Comparison of ENCODE assay signal across 11 cellular contexts in the genomic region with DNA sequence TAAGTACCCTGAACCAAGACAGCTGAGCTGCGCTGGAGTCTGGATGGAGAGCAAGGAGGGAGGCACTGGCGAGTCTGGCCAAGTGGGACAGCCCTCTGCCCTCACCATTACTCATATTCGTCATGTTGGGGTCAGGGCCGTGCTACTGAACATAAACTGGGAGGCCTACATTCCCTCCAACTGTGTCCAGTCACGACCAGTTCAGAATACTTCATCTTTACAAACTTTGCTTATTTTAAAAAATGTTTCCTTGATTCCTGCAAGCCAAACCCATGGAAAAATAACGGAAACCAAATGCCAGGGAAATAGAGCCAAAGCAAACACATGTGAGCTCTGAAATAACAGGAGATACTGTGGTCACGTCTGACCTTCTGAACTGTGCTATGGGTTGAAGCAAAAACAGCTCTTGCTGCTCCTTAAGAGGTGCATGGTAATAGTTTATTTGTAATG.
DNase-seq lines count a peak whose midpoint lies in the region; ATAC-seq and TF ChIP-seq lines count a peak whose summit lies in the region.
"Had no signal": no experiment of that assay in that cellular context is flagged by ENCODE, and none has a peak within 500 bp of the region (broad histone marks: within the 10 kb centered on the region; RNA-seq: fewer than 3 reads in every experiment).

No MANE protein-coding gene starts in this region.

- no peak overlapping the region; the same call in 1 of the 2 replicates for H3K4ac ChIP-seq in IMR-90 (ENCODE audit: low read depth, low read length)

- H2BK120ac ChIP-seq in IMR-90 (ENCODE audit: low read depth, low read length) = no peak overlapping the region

- no peaks in the 10 kb centered on the region for H3K79me1 ChIP-seq in IMR-90 (ENCODE audit: low read depth in 1 of 2, low read length in 2 of 2)

- DNase-seq in GM06990 (ENCODE audit: extremely low read depth, insufficient read length) (peak; percentile 6), IMR-90 (peak; percentile 90), fibroblast of peridontal ligament (ENCODE audit: extremely low read depth) (peak; percentile 99), ovary (peak; percentile 70 to 79 (median 77)), SW 1271 (lab: John Stamatoyannopoulos, UW) (no peak)
- no peak for DNase-seq in stimulated activated CD4-positive, alpha-beta T cell treated with anti-CD3 and anti-CD28 coated beads, Interleukin-12 subunit alpha, Interleukin-12 subunit beta, amount 100 ng/mL, for 4 hours
- DNase-seq: activated CD4-positive, alpha-beta T cell treated with anti-CD3 and anti-CD28 coated beads, Interleukin-2, amount 50 U/mL, for 4 hours; GF-D8; NK-92 treated with Interleukin-12 subunit alpha and Interleukin-12 subunit beta, amount 100 ng/mL, for 24 hours had no signal

- H4K5ac ChIP-seq in IMR-90 (ENCODE audit: low read depth, low read length) = no peak overlapping the region

- H3K56ac ChIP-seq in IMR-90 (ENCODE audit: extremely low read depth, insufficient read depth, low read length) = no peak overlapping the region

- no peak overlapping the region for H4K8ac ChIP-seq in IMR-90 (ENCODE audit: low read depth in 2 of 2, low read length in 2 of 2)

- CTCF ChIA-PET in IMR-90 (lab: Yijun Ruan, JAX) = interaction anchor here (0.7 to 3.2 kb wide), 4 partner anchors 14 to 204 kb away, joined by 3 to 14 read pairs (median 4); no protein-coding TSS in a partner anchor

- peak; percentile 99 for ATAC-seq in IMR-90 (ENCODE audit: low read depth)
- ATAC-seq in HG02970 (IDR thresholded peaks at IDR 0.05; ENCODE audit: low FRiP score, unreplicated experiment) = no peak
- no peak for ATAC-seq in HG03045 (IDR thresholded peaks at IDR 0.05; ENCODE audit: unreplicated experiment)

- no peak for TF ChIP-seq EP300 in ovary (IDR thresholded peaks at IDR 0.05)

- TF ChIP-seq POLR2A in IMR-90 (IDR thresholded peaks at IDR 0.05; ENCODE audit: low read depth, low read length) (no peak), ovary (IDR thresholded peaks at IDR 0.05) (no peak)

- H3K4me1 ChIP-seq in IMR-90 (ENCODE audit: control insufficient read depth, insufficient read depth, low read length) (peaks cover 8% of the 10 kb centered on the region), ovary (ENCODE audit: insufficient read depth) (peaks cover 10% of the 10 kb centered on the region)

- no peak overlapping the region for H4K91ac ChIP-seq in IMR-90 (ENCODE audit: insufficient read depth, low read depth, low read length)

- H3K9me3 ChIP-seq in IMR-90 (ENCODE audit: control insufficient read depth, insufficient read depth, low read length) (no peaks in the 10 kb centered on the region), ovary (no peaks in the 10 kb centered on the region)

- H2AFZ ChIP-seq in IMR-90 (replicated peaks; ENCODE audit: low read length, poor library complexity) = peak overlapping the region; percentile 77

- no peak overlapping the region for H3K27ac ChIP-seq in IMR-90 (ENCODE audit: insufficient read depth, low read length)
- H3K27ac ChIP-seq in ovary = peak overlapping the region in 1 of 2 donors; percentile 61

- H2BK20ac ChIP-seq in IMR-90 (ENCODE audit: low read depth, low read length) = no peak overlapping the region

- H3K14ac ChIP-seq in IMR-90 (replicated peaks; ENCODE audit: low read depth, low read length) = no peak overlapping the region

- peak overlapping the region; percentile 3 for H2BK5ac ChIP-seq in IMR-90 (ENCODE audit: low read depth, low read length, poor library complexity, severe bottlenecking)

- intact Hi-C loops in IMR-90 (cut with micrococcal nuclease) (loop anchor here (10.0 kb wide), 1 partner anchor 67 kb away; no protein-coding TSS in a partner anchor), ovary (cut with DNase I) (loop anchor here in 1 of 4 donors (5.0 kb wide), 1 partner anchor 100 kb away; no protein-coding TSS in a partner anchor)

- no peak overlapping the region for H2AK9ac ChIP-seq in IMR-90 (replicated peaks; ENCODE audit: low read depth, low read length, poor library complexity)

- no peak overlapping the region for H3K9ac ChIP-seq in IMR-90 (ENCODE audit: low read depth, low read length)

- H3K18ac ChIP-seq in IMR-90 (ENCODE audit: low read depth, low read length) = no peak overlapping the region

- BruUV-seq in IMR-90 (replicated peaks; lab: Mats Ljungman, UMichigan) = no TSS peak

- dilution Hi-C loops in IMR-90 (cut with HindIII; ENCODE audit: low sequenced_read_pairs, unreplicated experiment) = no loop called here

- H4K20me1 ChIP-seq in IMR-90 (ENCODE audit: insufficient read depth, low read length) = peaks cover 9% of the 10 kb centered on the region; the same call in 1 of the 2 replicates

- no peak overlapping the region for H2BK15ac ChIP-seq in IMR-90 (ENCODE audit: low read depth, low read length)

- peaks cover 11% of the 10 kb centered on the region; the same call in 1 of the 2 replicates for H3K9me1 ChIP-seq in IMR-90 (ENCODE audit: insufficient read depth, low read length)

- no peak for TF ChIP-seq CTCF in GM06990 (IDR thresholded peaks at IDR 0.05; ENCODE audit: insufficient read depth, low read length, poor library complexity, severe bottlenecking)
- no peak for TF ChIP-seq CTCF in IMR-90 (conservative IDR thresholded peaks at IDR 0.05; ENCODE audit: low read depth, low read length)
- TF ChIP-seq CTCF in ovary (IDR thresholded peaks at IDR 0.05) = no peak

- no peak overlapping the region for H3K23ac ChIP-seq in IMR-90 (ENCODE audit: low read depth, low read length)

- 4% methylated on average over 4 of the region's 7 CpGs; no CpG with 5 or more reads in 1 of the 2 experiments for WGBS in IMR-90 (ENCODE audit: extremely low coverage in 2 of 2, insufficient read length in 1 of 2), 2 experiments
- 3 to 5% (median 4%) methylated on average over 7 of the region's 7 CpGs for WGBS in ovary, 3 donors

- H3K36me3 ChIP-seq in GM06990 (ENCODE audit: control insufficient read depth, insufficient read depth, low read length) (no peaks in the 10 kb centered on the region), IMR-90 (ENCODE audit: control insufficient read depth, insufficient read depth, low read length) (no peaks in the 10 kb centered on the region), ovary (no peaks in the 10 kb centered on the region)

- TF ChIP-seq RAD21 in IMR-90 (IDR thresholded peaks at IDR 0.05; ENCODE audit: low read length) = no peak

- H3K4me2 ChIP-seq in IMR-90 (ENCODE audit: low read depth, low read length) = peak overlapping the region; percentile 16; the same call in 1 of the 2 replicates

- H2AK5ac ChIP-seq in IMR-90 (ENCODE audit: low read depth, low read length) = no peak overlapping the region

- POLR2A ChIA-PET in IMR-90 (lab: Charles Lee; ENCODE audit: unreplicated experiment) = interaction anchor here (1.0 kb wide), 1 partner anchor 69 kb away, joined by 3 read pairs; no protein-coding TSS in a partner anchor

- in situ Hi-C loops in IMR-90 (cut with MboI; ENCODE audit: low sequenced_read_pairs) = no loop called here

- H3K27me3 ChIP-seq in GM06990 (replicated peaks; ENCODE audit: control insufficient read depth, insufficient read depth, low read length) = no peaks in the 10 kb centered on the region
- peaks cover 15% of the 10 kb centered on the region for H3K27me3 ChIP-seq in IMR-90 (ENCODE audit: control insufficient read depth, insufficient read depth, low read length)
- no peaks in the 10 kb centered on the region for H3K27me3 ChIP-seq in ovary

- H3K4me3 ChIP-seq in GM06990 (replicated peaks; ENCODE audit: low read depth, low read length) = no peak overlapping the region
- no peak overlapping the region for H3K4me3 ChIP-seq in IMR-90 (ENCODE audit: insufficient read depth, low read depth, low read length)
- no peak overlapping the region for H3K4me3 ChIP-seq in ovary

TF ChIP-seq in IMR-90, 13 proteins besides CTCF, POLR2A, EP300 and RAD21:
- TF ChIP-seq CHD1 (IDR thresholded peaks at IDR 0.05; ENCODE audit: low read depth, low read length) (no peak), SMC3 (IDR thresholded peaks at IDR 0.05; ENCODE audit: low read depth, low read length) (no peak), NFE2L2 (IDR thresholded peaks at IDR 0.05; ENCODE audit: low read depth, low read length) (no peak), MAFK (IDR thresholded peaks at IDR 0.05; ENCODE audit: low read depth, low read length) (no peak), CEBPB (IDR thresholded peaks at IDR 0.05; ENCODE audit: low read depth, low read length) (no peak), RCOR1 (IDR thresholded peaks at IDR 0.05; ENCODE audit: insufficient replicate concordance, low read length) (no peak), MXI1 (IDR thresholded peaks at IDR 0.05; ENCODE audit: borderline replicate concordance, low read depth, low read length) (no peak), BHLHE40 (IDR thresholded peaks at IDR 0.05; ENCODE audit: low read depth, low read length) (peak; percentile 84), RFX5 (IDR thresholded peaks at IDR 0.05; ENCODE audit: low read depth, low read length) (no peak), MAZ (IDR thresholded peaks at IDR 0.05; ENCODE audit: borderline replicate concordance, low read depth, low read length) (peak; percentile 41; the same call in 1 of the 2 replicates), FOS (IDR thresholded peaks at IDR 0.05; ENCODE audit: low read depth, low read length) (peak; percentile 41; the same call in 1 of the 2 replicates)
- TF ChIP-seq, protein P1, sequence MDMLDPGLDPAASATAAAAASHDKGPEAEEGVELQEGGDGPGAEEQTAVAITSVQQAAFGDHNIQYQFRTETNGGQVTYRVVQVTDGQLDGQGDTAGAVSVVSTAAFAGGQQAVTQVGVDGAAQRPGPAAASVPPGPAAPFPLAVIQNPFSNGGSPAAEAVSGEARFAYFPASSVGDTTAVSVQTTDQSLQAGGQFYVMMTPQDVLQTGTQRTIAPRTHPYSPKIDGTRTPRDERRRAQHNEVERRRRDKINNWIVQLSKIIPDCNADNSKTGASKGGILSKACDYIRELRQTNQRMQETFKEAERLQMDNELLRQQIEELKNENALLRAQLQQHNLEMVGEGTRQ (IDR thresholded peaks at IDR 0.05; ENCODE audit: low read depth, low read length) = no peak
- TF ChIP-seq, protein P2, sequence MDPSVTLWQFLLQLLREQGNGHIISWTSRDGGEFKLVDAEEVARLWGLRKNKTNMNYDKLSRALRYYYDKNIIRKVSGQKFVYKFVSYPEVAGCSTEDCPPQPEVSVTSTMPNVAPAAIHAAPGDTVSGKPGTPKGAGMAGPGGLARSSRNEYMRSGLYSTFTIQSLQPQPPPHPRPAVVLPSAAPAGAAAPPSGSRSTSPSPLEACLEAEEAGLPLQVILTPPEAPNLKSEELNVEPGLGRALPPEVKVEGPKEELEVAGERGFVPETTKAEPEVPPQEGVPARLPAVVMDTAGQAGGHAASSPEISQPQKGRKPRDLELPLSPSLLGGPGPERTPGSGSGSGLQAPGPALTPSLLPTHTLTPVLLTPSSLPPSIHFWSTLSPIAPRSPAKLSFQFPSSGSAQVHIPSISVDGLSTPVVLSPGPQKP (IDR thresholded peaks at IDR 0.05; ENCODE audit: borderline replicate concordance, low read depth, low read length) = no peak

Comparison
In these comparisons a context has a peak if more than half of its experiments do, and no peak if none do; other contexts are left out.
1. DNase-seq: peak in GM06990 (single experiment), IMR-90 (single experiment), fibroblast of peridontal ligament (single experiment) and ovary (5 of 5); none in stimulated activated CD4-positive, alpha-beta T cell treated with anti-CD3 and anti-CD28 coated beads, Interleukin-12 subunit alpha, Interleukin-12 subunit beta, amount 100 ng/mL, for 4 hours (single experiment) and SW 1271 (0 of 2).